ENCODE assay signal across 9 cellular contexts in the genomic region with DNA sequence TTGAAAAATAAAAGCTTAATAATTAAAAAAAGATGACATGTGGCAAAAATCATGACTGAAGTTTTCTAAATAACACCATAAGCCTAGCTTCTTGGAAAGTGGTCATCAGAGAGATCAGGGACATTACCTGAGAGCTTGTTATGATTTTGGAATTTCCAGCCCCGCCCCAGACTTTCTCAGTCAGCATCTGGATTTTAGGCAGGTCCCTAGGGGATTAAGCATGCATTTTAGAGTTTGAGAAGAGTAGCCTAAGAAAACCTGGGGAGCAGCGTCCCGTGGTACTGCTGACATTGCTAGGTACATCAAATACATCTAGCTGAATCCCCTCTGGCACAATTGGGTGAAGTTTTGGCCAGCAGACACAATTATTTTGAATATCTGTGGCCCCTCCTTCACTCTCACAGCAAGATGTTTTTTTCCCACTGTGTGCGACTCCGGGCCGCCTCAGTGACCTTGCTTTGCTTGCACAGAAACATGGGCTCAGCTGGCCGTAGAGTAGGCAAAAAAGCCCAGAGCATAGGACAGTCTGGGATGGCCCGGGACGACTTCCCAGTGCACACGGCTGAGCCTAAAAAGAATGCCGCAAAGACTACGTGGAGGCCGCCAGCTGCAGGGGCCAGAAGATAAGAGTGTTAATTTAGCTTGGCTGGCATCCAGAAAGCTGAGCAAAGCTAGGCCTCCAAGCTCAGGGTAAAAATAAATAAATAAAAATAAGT. TPM values are rescaled to one million over a fixed set of nuclear protein-coding genes. Genes with fewer than 3 reads are reported as not detected.
DNase-seq lines count a peak whose midpoint lies in the region; ATAC-seq, FAIRE-seq and TF ChIP-seq lines count a peak whose summit lies in the region.
"Had no signal": no experiment of that assay in that cellular context is flagged by ENCODE, and none has a peak within 500 bp of the region (broad histone marks: within the 10 kb centered on the region; RNA-seq: fewer than 3 reads in every experiment).

No MANE protein-coding gene starts in this region.

- H3K36me3 Mint-ChIP-seq in MCF 10A (ENCODE audit: insufficient read depth, unreplicated experiment): no peaks in the 10 kb centered on the region
- H3K36me3 Mint-ChIP-seq in T-helper 17 cell (ENCODE audit: low read depth): peaks cover 2% of the 10 kb centered on the region
- H3K36me3 Mint-ChIP-seq in activated CD8-positive, alpha-beta T cell treated with anti-CD3 and anti-CD28 coated beads for 36 hours (ENCODE audit: low read depth): no peaks in the 10 kb centered on the region
- H3K36me3 Mint-ChIP-seq: stimulated activated effector memory CD8-positive, alpha-beta T cell treated with anti-CD3 and anti-CD28 coated beads, Interleukin-12 subunit alpha, Interleukin-12 subunit beta, amount 100 ng/mL, for 72 hours had no signal

- DNase-seq in breast epithelium (ENCODE audit: low spot score in 2 of 2) (peak in 1 of 2 donors; percentile 42), MCF 10A (ENCODE audit: unreplicated experiment) (no peak), amniotic epithelial cell (ENCODE audit: low read depth) (peak; percentile 80), HepG2 (ENCODE audit: low spot score) (peak; percentile 21), Ammon's horn (ENCODE audit: low spot score) (no peak), GM20000 (ENCODE audit: low spot score) (no peak), T-helper 17 cell (no peak)
- DNase-seq in activated CD8-positive, alpha-beta T cell treated with anti-CD3 and anti-CD28 coated beads for 36 hours: no peak

- no peak overlapping the region for H2AFZ ChIP-seq in HepG2 (ENCODE audit: low read length)

- peak; percentile 84 for ATAC-seq in HepG2
- no peak for ATAC-seq in T-helper 17 cell
- ATAC-seq in activated CD8-positive, alpha-beta T cell treated with anti-CD3 and anti-CD28 coated beads for 36 hours: no peak

- POLR2A ChIA-PET in MCF 10A (lab: Yijun Ruan, JAX) (interaction anchor here (0.9 to 1.1 kb wide), 2 partner anchors 8 to 13 kb away, joined by 4 to 5 read pairs; no protein-coding TSS in a partner anchor), HepG2 (lab: Yijun Ruan, JAX) (no interaction called here)
- POLR2A ChIA-PET in activated CD8-positive, alpha-beta T cell treated with anti-CD3 and anti-CD28 coated beads for 36 hours (lab: Charles Lee): no interaction called here

- BruUV-seq in MCF 10A (replicated peaks; lab: Mats Ljungman, UMichigan): no TSS peak
- no TSS peak for BruUV-seq in HepG2 (replicated peaks; lab: Mats Ljungman, UMichigan)

- H3K79me2 ChIP-seq in HepG2 (ENCODE audit: insufficient read depth, low read length): no peaks in the 10 kb centered on the region

- TF ChIP-seq EP300 in HepG2 (IDR thresholded peaks at IDR 0.05; ENCODE audit: low read depth in 2 of 2, low read length in 2 of 2) (no peak), HepG2 (CRISPR knock-in tag; IDR thresholded peaks at IDR 0.05; ENCODE audit: borderline replicate concordance) (no peak)

- peak overlapping the region; percentile 66 for H3K4me2 ChIP-seq in HepG2 (ENCODE audit: low read depth, low read length)

- H3K36me3 ChIP-seq in breast epithelium (no peaks in the 10 kb centered on the region), HepG2 (replicated peaks in 1 of 2; ENCODE audit: control insufficient read depth in 1 of 2, insufficient read depth in 2 of 2, low read length in 2 of 2) (no peaks in the 10 kb centered on the region)

- CTCF ChIA-PET in MCF 10A (lab: Yijun Ruan, JAX) (interaction anchor here (0.6 to 1.9 kb wide), 7 partner anchors 22 to 840 kb away, joined by 3 to 6 read pairs (median 4); no protein-coding TSS in a partner anchor), HepG2 (lab: Yijun Ruan, JAX; ENCODE audit: low intra/inter-chr PET ratio, low total read pairs) (no interaction called here)
- CTCF ChIA-PET in activated CD8-positive, alpha-beta T cell treated with anti-CD3 and anti-CD28 coated beads for 36 hours (lab: Charles Lee): interaction anchor here (2.1 kb wide), 1 partner anchor 197 kb away, joined by 6 read pairs; no protein-coding TSS in a partner anchor

- H3K9me3 ChIP-seq in breast epithelium (no peaks in the 10 kb centered on the region), HepG2 (ENCODE audit: low read length) (no peaks in the 10 kb centered on the region), T-helper 17 cell (ENCODE audit: control insufficient read depth, low read length, poor library complexity, severe bottlenecking) (no peaks in the 10 kb centered on the region)

- H4K20me1 ChIP-seq in HepG2 (ENCODE audit: insufficient read depth, low read length): no peaks in the 10 kb centered on the region

- no peak for FAIRE-seq in HepG2 (lab: Jason Lieb, UNC)

- no peaks in the 10 kb centered on the region for H3K9me3 Mint-ChIP-seq in MCF 10A (ENCODE audit: unreplicated experiment)
- no peaks in the 10 kb centered on the region for H3K9me3 Mint-ChIP-seq in activated CD8-positive, alpha-beta T cell treated with anti-CD3 and anti-CD28 coated beads for 36 hours
- H3K9me3 Mint-ChIP-seq: stimulated activated effector memory CD8-positive, alpha-beta T cell treated with anti-CD3 and anti-CD28 coated beads, Interleukin-12 subunit alpha, Interleukin-12 subunit beta, amount 100 ng/mL, for 72 hours had no signal

- H3K9ac ChIP-seq in HepG2 (ENCODE audit: insufficient read depth, low read depth, low read length): no peak overlapping the region

- peak overlapping the region; percentile 13 to 52 for H3K27ac ChIP-seq in breast epithelium
- H3K27ac ChIP-seq in HepG2 (ENCODE audit: extremely low read length, insufficient read depth, low read length): no peak overlapping the region

- H3K4me1 Mint-ChIP-seq in MCF 10A (ENCODE audit: insufficient read depth, unreplicated experiment) (peaks cover 16% of the 10 kb centered on the region), T-helper 17 cell (peaks cover 5% of the 10 kb centered on the region)
- peaks cover 46% of the 10 kb centered on the region for H3K4me1 Mint-ChIP-seq in activated CD8-positive, alpha-beta T cell treated with anti-CD3 and anti-CD28 coated beads for 36 hours (ENCODE audit: low read depth)

- in situ Hi-C loops in HepG2 (cut with HindIII; ENCODE audit: extremely low pct_ligation_motif_present, low pct_unique_long_range_greater_than_20kb): no loop called here

- H3K27me3 Mint-ChIP-seq in MCF 10A (ENCODE audit: insufficient read depth, unreplicated experiment) (no peaks in the 10 kb centered on the region), T-helper 17 cell (peaks cover 30% of the 10 kb centered on the region)
- H3K27me3 Mint-ChIP-seq in activated CD8-positive, alpha-beta T cell treated with anti-CD3 and anti-CD28 coated beads for 36 hours: no peaks in the 10 kb centered on the region

- no peaks in the 10 kb centered on the region for H3K27me3 ChIP-seq in breast epithelium
- H3K27me3 ChIP-seq in HepG2 (ENCODE audit: control insufficient read depth in 1 of 2, insufficient read depth in 2 of 2, low read length in 2 of 2): peaks cover 2 to 13% of the 10 kb centered on the region in 2 experiments; a peak in 2 of 5 replicates

- TF ChIP-seq POLR2A in breast epithelium (IDR thresholded peaks at IDR 0.05) (no peak), HepG2 (IDR thresholded peaks at IDR 0.05; ENCODE audit: insufficient read depth in 1 of 2, low read depth in 2 of 2, low read length in 2 of 2) (no peak)

- H3K4me1 ChIP-seq in breast epithelium (peaks cover 0 to 4% of the 10 kb centered on the region in 2 donors), HepG2 (ENCODE audit: insufficient read depth, low read length) (peaks cover 46% of the 10 kb centered on the region)

- TF ChIP-seq RAD21 in HepG2 (CRISPR knock-in tag; IDR thresholded peaks at IDR 0.05): no peak

- 9% methylated on average over 13 of the region's 13 CpGs for WGBS in HepG2 (ENCODE audit: low lambda C conversion rate)

- H3K27ac Mint-ChIP-seq in MCF 10A (ENCODE audit: low read depth, unreplicated experiment) (no peak overlapping the region), T-helper 17 cell (no peak overlapping the region)
- H3K27ac Mint-ChIP-seq in activated CD8-positive, alpha-beta T cell treated with anti-CD3 and anti-CD28 coated beads for 36 hours: no peak overlapping the region
- H3K27ac Mint-ChIP-seq: stimulated activated effector memory CD8-positive, alpha-beta T cell treated with anti-CD3 and anti-CD28 coated beads, Interleukin-12 subunit alpha, Interleukin-12 subunit beta, amount 100 ng/mL, for 72 hours had no signal

- no peak overlapping the region for H3K4me3 ChIP-seq in breast epithelium
- peak overlapping the region; percentile 6 to 50 (median 23); a peak in 3 of 6 replicates for H3K4me3 ChIP-seq in HepG2 (replicated peaks in 1 of 3; ENCODE audit: insufficient read depth in 1 of 3, low read depth in 2 of 3, low read length in 3 of 3)

- intact Hi-C loops in breast epithelium (cut with DNase I; ENCODE audit: low total_unique reads) (no loop called here), MCF 10A (cut with micrococcal nuclease) (no loop called here), HepG2 (cut with micrococcal nuclease; ENCODE audit: unreplicated experiment) (loop anchor here (10.0 kb wide), 1 partner anchor 102 kb away; no protein-coding TSS in a partner anchor)
- intact Hi-C loops in activated CD8-positive, alpha-beta T cell treated with anti-CD3 and anti-CD28 coated beads for 36 hours (cut with micrococcal nuclease): loop anchor here (10.0 kb wide), 1 partner anchor 178 kb away; no protein-coding TSS in a partner anchor

- H3K4me3 Mint-ChIP-seq in MCF 10A (ENCODE audit: unreplicated experiment): no peak overlapping the region
- no peak overlapping the region for H3K4me3 Mint-ChIP-seq in T-helper 17 cell
- H3K4me3 Mint-ChIP-seq in activated CD8-positive, alpha-beta T cell treated with anti-CD3 and anti-CD28 coated beads for 36 hours: no peak overlapping the region
- H3K4me3 Mint-ChIP-seq: stimulated activated effector memory CD8-positive, alpha-beta T cell treated with anti-CD3 and anti-CD28 coated beads, Interleukin-12 subunit alpha, Interleukin-12 subunit beta, amount 100 ng/mL, for 72 hours had no signal

- no peak for TF ChIP-seq CTCF in breast epithelium (IDR thresholded peaks at IDR 0.05)
- no peak for TF ChIP-seq CTCF in MCF 10A (IDR thresholded peaks at IDR 0.05; ENCODE audit: unreplicated experiment)
- no peak for TF ChIP-seq CTCF in HepG2 (CRISPR knock-in tag; IDR thresholded peaks at IDR 0.05)
- TF ChIP-seq CTCF in GM20000 (IDR thresholded peaks at IDR 0.05; ENCODE audit: extremely low read depth, missing control alignments): no peak
- no peak for TF ChIP-seq CTCF in activated CD8-positive, alpha-beta T cell treated with anti-CD3 and anti-CD28 coated beads for 36 hours (IDR thresholded peaks at IDR 0.05)

RNA-seq across cellular contexts. Expression of a gene that starts 58.6 kb away (rescaled TPM):
- total RNA-seq in breast epithelium (10 to 100 TPM; 41.6 to 77.6 (median 63.4) TPM), MCF 10A (2022) (52.9 and 55.2 TPM in 2 replicates), HepG2 (2016; rRNA removed; fragmentation: Illumina TruSeq; extraction: Trizol) (15.2 and 17.4 TPM in 2 replicates), T-helper 17 cell (10 to 100 TPM; 22.9 to 24.2 TPM)
- total RNA-seq in HepG2 (2016; cell fraction: cytosol; rRNA removed; fragmentation: Illumina TruSeq; extraction: Trizol; ENCODE audit: low read depth): 6.3 and 8.1 TPM in 2 replicates
- 13.7 and 16.9 TPM in 2 replicates for total RNA-seq in HepG2 (2016; cell fraction: insoluble cytoplasmic fraction; rRNA removed; fragmentation: Illumina TruSeq; extraction: Trizol)
- 13.4 and 13.7 TPM in 2 replicates for total RNA-seq in HepG2 (2016; cell fraction: membrane; rRNA removed; fragmentation: Illumina TruSeq; extraction: Trizol)
- total RNA-seq in HepG2 (2016; cell fraction: nucleus; rRNA removed; fragmentation: Illumina TruSeq; extraction: Trizol): 30.8 and 34.3 TPM in 2 replicates
- 22.6 and 24.4 TPM in 2 replicates for polyA plus RNA-seq in HepG2 (2011; rRNA removed)
- 11.8 and 13.2 TPM in 2 replicates for polyA plus RNA-seq in HepG2 (2011; cell fraction: cytosol; rRNA removed)
- 27.9 and 28.7 TPM in 2 replicates for polyA plus RNA-seq in HepG2 (2011; cell fraction: nucleus; rRNA removed)
- polyA plus RNA-seq in HepG2 (2012): 15.6 and 16.9 TPM in 2 replicates
- polyA plus RNA-seq in HepG2 (2016; cell fraction: cytosol; fragmentation: Illumina TruSeq; extraction: Trizol; ENCODE audit: low read depth): 2.1 and 3.3 TPM in 2 replicates
- 12.7 and 14.3 TPM in 2 replicates for polyA plus RNA-seq in HepG2 (2016; cell fraction: insoluble cytoplasmic fraction; fragmentation: Illumina TruSeq; extraction: Trizol; ENCODE audit: low read depth)
- polyA plus RNA-seq in HepG2 (2016; cell fraction: membrane; fragmentation: Illumina TruSeq; extraction: Trizol; ENCODE audit: low read depth): 4.4 and 4.7 TPM in 2 replicates
- polyA plus RNA-seq in HepG2 (2016; cell fraction: nucleus; fragmentation: Illumina TruSeq; extraction: Trizol; ENCODE audit: insufficient read depth, low read depth): 18.7 and 22.5 TPM in 2 replicates
- polyA minus RNA-seq in HepG2 (2011; rRNA and poly(A)+ RNA removed; ENCODE audit: low replicate concordance): 37.1 and 44.8 TPM in 2 replicates
- 18.9 and 22.9 TPM in 2 replicates for polyA minus RNA-seq in HepG2 (2011; cell fraction: cytosol; rRNA and poly(A)+ RNA removed)
- 73.7 and 74.0 TPM in 2 replicates for polyA minus RNA-seq in HepG2 (2011; cell fraction: nucleus; rRNA and poly(A)+ RNA removed)
- total RNA-seq in activated CD8-positive, alpha-beta T cell treated with anti-CD3 and anti-CD28 coated beads for 36 hours: 10 to 100 TPM; 16.4 to 17.6 TPM

Comparison
In these comparisons a context has a peak if more than half of its experiments do, and no peak if none do; other contexts are left out.
1. DNase-seq: peak in amniotic epithelial cell (single experiment) and HepG2 (single experiment); none in MCF 10A (single experiment), Ammon's horn (single experiment), GM20000 (single experiment), T-helper 17 cell (0 of 3) and activated CD8-positive, alpha-beta T cell treated with anti-CD3 and anti-CD28 coated beads for 36 hours (single experiment).
2. H3K4me3 ChIP-seq: peak in HepG2 (3 of 3); none in breast epithelium (0 of 3).
3. intact Hi-C loops: an anchor here in HepG2 (10.0 kb wide) and activated CD8-positive, alpha-beta T cell treated with anti-CD3 and anti-CD28 coated beads for 36 hours (10.0 kb wide); none called in breast epithelium and MCF 10A.